Comparison of ENCODE assay signal across 15 cellular contexts in genomic region chrY:7725791-7726190, GRCh38.
A peak's percentile ranks its signal among the peaks of the same experiment; 100 is the strongest.
DNase-seq lines count a peak whose midpoint lies in the region; ATAC-seq and TF ChIP-seq lines count a peak whose summit lies in the region.
"Had no signal": no experiment of that assay in that cellular context is flagged by ENCODE, and none has a peak within 500 bp of the region (broad histone marks: within the 10 kb centered on the region; RNA-seq: fewer than 3 reads in every experiment).

No MANE protein-coding gene starts in this region.

- H3K27ac ChIP-seq in OCI-LY1 (ENCODE audit: low read depth, low read length, poor library complexity, severe bottlenecking): peak overlapping the region; percentile 87

- H3K4me3 ChIP-seq in OCI-LY1 (ENCODE audit: low read depth, low read length, poor library complexity, severe bottlenecking): no peak overlapping the region

- H3K36me3 ChIP-seq in OCI-LY1 (ENCODE audit: insufficient read depth, low read length): no peaks in the 10 kb centered on the region

- no peaks in the 10 kb centered on the region for H3K9me3 ChIP-seq in OCI-LY1 (ENCODE audit: low read length)

- H3K4me1 ChIP-seq in OCI-LY1 (ENCODE audit: insufficient read depth, low read length, severe bottlenecking): peaks cover 74% of the 10 kb centered on the region

- no peaks in the 10 kb centered on the region for H3K27me3 ChIP-seq in OCI-LY1 (ENCODE audit: insufficient read depth, low read length)

- no peak overlapping the region for H3K4me2 ChIP-seq in OCI-LY1 (ENCODE audit: low read length)

- no peaks in the 10 kb centered on the region for H3K79me2 ChIP-seq in OCI-LY1 (ENCODE audit: insufficient read depth, low read length)

- ATAC-seq in GM21390 (IDR thresholded peaks at IDR 0.05; ENCODE audit: unreplicated experiment) (no peak), HG02678 (IDR thresholded peaks at IDR 0.05; ENCODE audit: unreplicated experiment) (no peak), HG03520 (IDR thresholded peaks at IDR 0.05; ENCODE audit: unreplicated experiment) (no peak)
- ATAC-seq: HepG2 had no signal

- no peak overlapping the region for H3K9ac ChIP-seq in OCI-LY1 (ENCODE audit: low read length)

- no peaks in the 10 kb centered on the region for H4K20me1 ChIP-seq in OCI-LY1 (ENCODE audit: insufficient read depth, low read length)

- DNase-seq in globus pallidus (ENCODE audit: low spot score) (peak; percentile 60), occipital lobe (lab: John Stamatoyannopoulos, UW) (peak; percentile 1), Kasumi-1 (lab: John Stamatoyannopoulos, UW) (no peak)
- DNase-seq: ACHN; Calu3; CD4-positive, alpha-beta T cell; DMS 273 treated with DMSO at 0.1 percent for 48 hours; EL; GOT3; H9 had no signal

- no peaks in the 10 kb centered on the region for H3F3A ChIP-seq in OCI-LY1 (ENCODE audit: insufficient read depth, low read length)

- H2AFZ ChIP-seq in OCI-LY1 (ENCODE audit: low read length): no peak overlapping the region

- no peaks in the 10 kb centered on the region for H3K9me2 ChIP-seq in OCI-LY1 (ENCODE audit: low read depth, low read length)

- TF ChIP-seq CTCF in OCI-LY1 (IDR thresholded peaks at IDR 0.05; ENCODE audit: low read length): no peak

Comparison
In these comparisons a context has a peak if more than half of its experiments do, and no peak if none do; other contexts are left out.
1. DNase-seq: peak in globus pallidus (single experiment) and occipital lobe (single experiment); none in Kasumi-1 (0 of 2).